ENCODE assay signal across 12 cellular contexts in genomic region chr7:102424129-102424551, GRCh38. TPM values are rescaled to one million over a fixed set of nuclear protein-coding genes. Genes with fewer than 3 reads are reported as not detected.
DNase-seq lines count a peak whose midpoint lies in the region; ATAC-seq and TF ChIP-seq lines count a peak whose summit lies in the region.
"Had no signal": no experiment of that assay in that cellular context is flagged by ENCODE, and none has a peak within 500 bp of the region (broad histone marks: within the 10 kb centered on the region; RNA-seq: fewer than 3 reads in every experiment).

No MANE protein-coding gene starts in this region.

- H3K9me3 Mint-ChIP-seq in activated naive CD8-positive, alpha-beta T cell treated with anti-CD3 and anti-CD28 coated beads, Interleukin-2, amount 50 U/mL, for 24 hours, result no peaks in the 10 kb centered on the region
- H3K9me3 Mint-ChIP-seq in natural killer cell treated with Interleukin-12 subunit alpha and Interleukin-12 subunit beta and Interleukin-15 and Interleukin-18, amount 100 ng/mL, for 72 hours, result no peaks in the 10 kb centered on the region

- DNase-seq in GM10248 (ENCODE audit: extremely low spot score), result peak; percentile 25
- peak; percentile 31 for DNase-seq in NCI-H524 treated with DMSO at 0.1 percent for 48 hours (lab: John Stamatoyannopoulos, UW)
- no peak for DNase-seq in activated naive CD8-positive, alpha-beta T cell treated with anti-CD3 and anti-CD28 coated beads, Interleukin-2, amount 50 U/mL, for 24 hours
- DNase-seq in natural killer cell treated with Interleukin-12 subunit alpha and Interleukin-12 subunit beta and Interleukin-15 and Interleukin-18, amount 100 ng/mL, for 72 hours (ENCODE audit: low spot score), result no peak
- DNase-seq in esophagus squamous epithelium (lab: John Stamatoyannopoulos, UW), result no peak
- no peak for DNase-seq in posterior vena cava (ENCODE audit: low spot score)
- DNase-seq: Kasumi-1, PC-3, T-helper 9 cell had no signal

- H3K27ac ChIP-seq in esophagus squamous epithelium, result no peak overlapping the region

- no peak overlapping the region for H3K4me3 ChIP-seq in esophagus squamous epithelium
- H3K4me3 ChIP-seq: lung had no signal

- H3K4me1 ChIP-seq in esophagus squamous epithelium, result peaks cover 0 to 27% (median 0%) of the 10 kb centered on the region in 3 donors

- no peaks in the 10 kb centered on the region for H3K9me3 ChIP-seq in esophagus squamous epithelium

- intact Hi-C loops in esophagus squamous epithelium (cut with DNase I), result no loop called here
- intact Hi-C loops in posterior vena cava (cut with DNase I), result no loop called here

- TF ChIP-seq CTCF in GM10248 (IDR thresholded peaks at IDR 0.05; ENCODE audit: control extremely low read depth, extremely low read depth, low read depth, missing control alignments) (no peak), esophagus squamous epithelium (IDR thresholded peaks at IDR 0.05) (no peak)

- CTCF ChIA-PET in GM10248 (lab: Yijun Ruan, JAX), result interaction anchor here (0.9 to 3.7 kb wide), 7 partner anchors 9 to 43 kb away, joined by 3 to 19 read pairs (median 7); partner anchors contain the start of genes ALKBH4 and LRWD1

- H3K27ac Mint-ChIP-seq in activated naive CD8-positive, alpha-beta T cell treated with anti-CD3 and anti-CD28 coated beads, Interleukin-2, amount 50 U/mL, for 24 hours, result peak overlapping the region; percentile 100
- H3K27ac Mint-ChIP-seq in natural killer cell treated with Interleukin-12 subunit alpha and Interleukin-12 subunit beta and Interleukin-15 and Interleukin-18, amount 100 ng/mL, for 72 hours, result peak overlapping the region; percentile 100

- TF ChIP-seq POLR2A in esophagus squamous epithelium (IDR thresholded peaks at IDR 0.05), result no peak

- H3K27me3 Mint-ChIP-seq in activated naive CD8-positive, alpha-beta T cell treated with anti-CD3 and anti-CD28 coated beads, Interleukin-2, amount 50 U/mL, for 24 hours, result no peaks in the 10 kb centered on the region
- H3K27me3 Mint-ChIP-seq in natural killer cell treated with Interleukin-12 subunit alpha and Interleukin-12 subunit beta and Interleukin-15 and Interleukin-18, amount 100 ng/mL, for 72 hours, result no peaks in the 10 kb centered on the region

- H3K36me3 Mint-ChIP-seq in activated naive CD8-positive, alpha-beta T cell treated with anti-CD3 and anti-CD28 coated beads, Interleukin-2, amount 50 U/mL, for 24 hours (ENCODE audit: low read depth), result peaks cover 36% of the 10 kb centered on the region
- H3K36me3 Mint-ChIP-seq in natural killer cell treated with Interleukin-12 subunit alpha and Interleukin-12 subunit beta and Interleukin-15 and Interleukin-18, amount 100 ng/mL, for 72 hours, result no peaks in the 10 kb centered on the region

- no peaks in the 10 kb centered on the region for H3K27me3 ChIP-seq in esophagus squamous epithelium

- no peak for ATAC-seq in activated naive CD8-positive, alpha-beta T cell treated with anti-CD3 and anti-CD28 coated beads, Interleukin-2, amount 50 U/mL, for 24 hours
- no peak for ATAC-seq in natural killer cell treated with Interleukin-12 subunit alpha and Interleukin-12 subunit beta and Interleukin-15 and Interleukin-18, amount 100 ng/mL, for 72 hours
- no peak for ATAC-seq in HG03159 (IDR thresholded peaks at IDR 0.05; ENCODE audit: unreplicated experiment)
- no peak for ATAC-seq in HG02759 (IDR thresholded peaks at IDR 0.05; ENCODE audit: unreplicated experiment)
- ATAC-seq: PC-3 had no signal

- no peak overlapping the region for H3K4me3 Mint-ChIP-seq in activated naive CD8-positive, alpha-beta T cell treated with anti-CD3 and anti-CD28 coated beads, Interleukin-2, amount 50 U/mL, for 24 hours
- peak overlapping the region; percentile 98 for H3K4me3 Mint-ChIP-seq in natural killer cell treated with Interleukin-12 subunit alpha and Interleukin-12 subunit beta and Interleukin-15 and Interleukin-18, amount 100 ng/mL, for 72 hours

- 63% methylated on average over 6 of the region's 12 CpGs; no CpG with 5 or more reads in 1 of the 2 donors for WGBS in esophagus squamous epithelium, 2 donors

- H3K36me3 ChIP-seq in esophagus squamous epithelium, result peaks cover 0 to 89% (median 10%) of the 10 kb centered on the region in 3 donors

- peaks cover 73% of the 10 kb centered on the region for H3K4me1 Mint-ChIP-seq in activated naive CD8-positive, alpha-beta T cell treated with anti-CD3 and anti-CD28 coated beads, Interleukin-2, amount 50 U/mL, for 24 hours
- H3K4me1 Mint-ChIP-seq in natural killer cell treated with Interleukin-12 subunit alpha and Interleukin-12 subunit beta and Interleukin-15 and Interleukin-18, amount 100 ng/mL, for 72 hours (ENCODE audit: low read depth in 2 of 2), result peaks cover 47 to 55% of the 10 kb centered on the region in 2 donors

- POLR2A ChIA-PET in GM10248 (lab: Yijun Ruan, JAX), result interaction anchor here (1.8 kb wide), 1 partner anchor 9 kb away, joined by 6 read pairs; no protein-coding TSS in a partner anchor

RNA-seq across cellular contexts. Expression of gene ORAI2, which starts 9.2 kb away (rescaled TPM):
- total RNA-seq in natural killer cell treated with Interleukin-12 subunit alpha and Interleukin-12 subunit beta and Interleukin-15 and Interleukin-18, amount 100 ng/mL, for 72 hours, result 10 to 100 TPM; 56.5 to 70.4 TPM
- 1 to 10 TPM in 3 of 4 donors, under 1 TPM in 1; 0.30 to 9.1 (median 5.1) TPM for total RNA-seq in esophagus squamous epithelium
- total RNA-seq in posterior vena cava, result 10 to 100 TPM; 13.0 to 17.5 TPM

RNA-seq across cellular contexts. Expression of gene PRKRIP1, which starts 28.0 kb away (rescaled TPM):
- total RNA-seq in natural killer cell treated with Interleukin-12 subunit alpha and Interleukin-12 subunit beta and Interleukin-15 and Interleukin-18, amount 100 ng/mL, for 72 hours, result 10 to 100 TPM; 26.7 to 39.5 TPM
- total RNA-seq in esophagus squamous epithelium, result 10 to 100 TPM; 12.5 to 24.6 (median 16.5) TPM
- total RNA-seq in posterior vena cava, result 10 to 100 TPM; 13.8 to 13.9 TPM

RNA-seq across cellular contexts. Expression of gene ALKBH4, which starts 40.5 kb away (rescaled TPM):
- total RNA-seq in natural killer cell treated with Interleukin-12 subunit alpha and Interleukin-12 subunit beta and Interleukin-15 and Interleukin-18, amount 100 ng/mL, for 72 hours, result 10 to 100 TPM in 1 of 2 donors, 1 to 10 TPM in 1; 7.8 to 19.3 TPM
- total RNA-seq in esophagus squamous epithelium (10 to 100 TPM in 3 of 4 donors, 1 to 10 TPM in 1; 7.3 to 31.7 (median 13.3) TPM), posterior vena cava (1 to 10 TPM; 6.4 to 6.8 TPM)

RNA-seq across cellular contexts. Expression of gene LRWD1, which starts 40.6 kb away (rescaled TPM):
- total RNA-seq in natural killer cell treated with Interleukin-12 subunit alpha and Interleukin-12 subunit beta and Interleukin-15 and Interleukin-18, amount 100 ng/mL, for 72 hours, result 10 to 100 TPM; 22.9 to 44.2 TPM
- 10 to 100 TPM in 2 of 4 donors, 1 to 10 TPM in 2; 5.8 to 16.9 (median 11.2) TPM for total RNA-seq in esophagus squamous epithelium
- 1 to 10 TPM; 6.6 to 9.2 TPM for total RNA-seq in posterior vena cava

RNA-seq across cellular contexts. Expression of gene POLR2J, which starts 54.6 kb away (rescaled TPM):
- total RNA-seq in natural killer cell treated with Interleukin-12 subunit alpha and Interleukin-12 subunit beta and Interleukin-15 and Interleukin-18, amount 100 ng/mL, for 72 hours, result 10 to 100 TPM; 56.9 to 57.6 TPM
- total RNA-seq in esophagus squamous epithelium (10 to 100 TPM; 16.8 to 36.0 (median 22.5) TPM), posterior vena cava (10 to 100 TPM; 35.0 to 40.3 TPM)

Comparison
In these comparisons a context has a peak if more than half of its experiments do, and no peak if none do; other contexts are left out.
1. DNase-seq: peak in GM10248 (single experiment) and NCI-H524 treated with DMSO at 0.1 percent for 48 hours (single experiment); none in activated naive CD8-positive, alpha-beta T cell treated with anti-CD3 and anti-CD28 coated beads, Interleukin-2, amount 50 U/mL, for 24 hours (single experiment), natural killer cell treated with Interleukin-12 subunit alpha and Interleukin-12 subunit beta and Interleukin-15 and Interleukin-18, amount 100 ng/mL, for 72 hours (single experiment), esophagus squamous epithelium (single experiment) and posterior vena cava (single experiment).